ENCODE assay signal across 2 cellular contexts in the genomic region with DNA sequence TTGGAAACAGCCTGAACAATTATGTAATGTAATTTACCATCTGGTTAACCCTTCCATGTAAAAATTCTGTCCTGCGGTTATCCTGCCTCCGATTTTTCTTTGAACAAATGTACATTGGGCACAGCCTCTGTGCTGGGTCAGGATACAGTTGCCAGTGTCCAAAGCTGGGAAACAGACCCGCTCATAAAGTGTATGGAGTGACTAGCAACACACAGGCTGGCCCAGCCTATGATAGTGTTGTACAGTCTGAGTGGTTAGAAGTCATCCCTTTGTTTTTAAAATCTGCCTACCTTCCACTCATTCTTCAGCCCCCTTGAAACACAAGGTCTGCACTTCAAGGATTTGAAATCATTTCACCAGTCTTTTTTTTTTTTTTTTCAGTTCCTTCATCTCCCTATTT.
TF ChIP-seq lines count a peak whose summit lies in the region.

No MANE protein-coding gene starts in this region.

TF ChIP-seq in IMR-90, 13 proteins besides CTCF, POLR2A, EP300 and RAD21:
- TF ChIP-seq BHLHE40 (IDR thresholded peaks at IDR 0.05; ENCODE audit: low read depth, low read length), result no peak
- TF ChIP-seq, protein P1, sequence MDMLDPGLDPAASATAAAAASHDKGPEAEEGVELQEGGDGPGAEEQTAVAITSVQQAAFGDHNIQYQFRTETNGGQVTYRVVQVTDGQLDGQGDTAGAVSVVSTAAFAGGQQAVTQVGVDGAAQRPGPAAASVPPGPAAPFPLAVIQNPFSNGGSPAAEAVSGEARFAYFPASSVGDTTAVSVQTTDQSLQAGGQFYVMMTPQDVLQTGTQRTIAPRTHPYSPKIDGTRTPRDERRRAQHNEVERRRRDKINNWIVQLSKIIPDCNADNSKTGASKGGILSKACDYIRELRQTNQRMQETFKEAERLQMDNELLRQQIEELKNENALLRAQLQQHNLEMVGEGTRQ (IDR thresholded peaks at IDR 0.05; ENCODE audit: low read depth, low read length), result no peak
- TF ChIP-seq MAZ (IDR thresholded peaks at IDR 0.05; ENCODE audit: borderline replicate concordance, low read depth, low read length), result no peak
- TF ChIP-seq MXI1 (IDR thresholded peaks at IDR 0.05; ENCODE audit: borderline replicate concordance, low read depth, low read length), result no peak
- no peak for TF ChIP-seq SMC3 (IDR thresholded peaks at IDR 0.05; ENCODE audit: low read depth, low read length)
- TF ChIP-seq NFE2L2 (IDR thresholded peaks at IDR 0.05; ENCODE audit: low read depth, low read length), result no peak
- TF ChIP-seq MAFK (IDR thresholded peaks at IDR 0.05; ENCODE audit: low read depth, low read length), result no peak
- TF ChIP-seq RFX5 (IDR thresholded peaks at IDR 0.05; ENCODE audit: low read depth, low read length), result no peak
- TF ChIP-seq CEBPB (IDR thresholded peaks at IDR 0.05; ENCODE audit: low read depth, low read length), result no peak
- TF ChIP-seq RCOR1 (IDR thresholded peaks at IDR 0.05; ENCODE audit: insufficient replicate concordance, low read length), result no peak
- TF ChIP-seq ELK1 (IDR thresholded peaks at IDR 0.05; ENCODE audit: borderline replicate concordance, low read depth, low read length), result no peak
- no peak for TF ChIP-seq FOS (IDR thresholded peaks at IDR 0.05; ENCODE audit: low read depth, low read length)
- TF ChIP-seq CHD1 (IDR thresholded peaks at IDR 0.05; ENCODE audit: low read depth, low read length), result no peak
TF ChIP-seq in IMR-90: peak in this region for 0.

TF ChIP-seq in endothelial cell of umbilical vein, 7 proteins besides CTCF, POLR2A, EP300 and RAD21:
- TF ChIP-seq EZH2 (IDR thresholded peaks at IDR 0.05; ENCODE audit: borderline replicate concordance, low read depth, low read length, severe bottlenecking) (no peak), JUN (IDR thresholded peaks at IDR 0.05; ENCODE audit: borderline replicate concordance, insufficient read depth, insufficient read length, low read depth) (no peak), MYC (IDR thresholded peaks at IDR 0.05; ENCODE audit: low read depth, low read length) (no peak), POLR2AphosphoS5 (IDR thresholded peaks at IDR 0.05; ENCODE audit: insufficient read depth, low read depth, low read length) (peak; percentile 18), FOS (IDR thresholded peaks at IDR 0.05; ENCODE audit: borderline replicate concordance, insufficient read depth, low read length) (no peak)
- TF ChIP-seq, protein P2, sequence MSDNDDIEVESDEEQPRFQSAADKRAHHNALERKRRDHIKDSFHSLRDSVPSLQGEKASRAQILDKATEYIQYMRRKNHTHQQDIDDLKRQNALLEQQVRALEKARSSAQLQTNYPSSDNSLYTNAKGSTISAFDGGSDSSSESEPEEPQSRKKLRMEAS (IDR thresholded peaks at IDR 0.05; ENCODE audit: insufficient read depth, insufficient read length), result no peak
